11 cellular contexts compared by ENCODE assay signal in the genomic region with DNA sequence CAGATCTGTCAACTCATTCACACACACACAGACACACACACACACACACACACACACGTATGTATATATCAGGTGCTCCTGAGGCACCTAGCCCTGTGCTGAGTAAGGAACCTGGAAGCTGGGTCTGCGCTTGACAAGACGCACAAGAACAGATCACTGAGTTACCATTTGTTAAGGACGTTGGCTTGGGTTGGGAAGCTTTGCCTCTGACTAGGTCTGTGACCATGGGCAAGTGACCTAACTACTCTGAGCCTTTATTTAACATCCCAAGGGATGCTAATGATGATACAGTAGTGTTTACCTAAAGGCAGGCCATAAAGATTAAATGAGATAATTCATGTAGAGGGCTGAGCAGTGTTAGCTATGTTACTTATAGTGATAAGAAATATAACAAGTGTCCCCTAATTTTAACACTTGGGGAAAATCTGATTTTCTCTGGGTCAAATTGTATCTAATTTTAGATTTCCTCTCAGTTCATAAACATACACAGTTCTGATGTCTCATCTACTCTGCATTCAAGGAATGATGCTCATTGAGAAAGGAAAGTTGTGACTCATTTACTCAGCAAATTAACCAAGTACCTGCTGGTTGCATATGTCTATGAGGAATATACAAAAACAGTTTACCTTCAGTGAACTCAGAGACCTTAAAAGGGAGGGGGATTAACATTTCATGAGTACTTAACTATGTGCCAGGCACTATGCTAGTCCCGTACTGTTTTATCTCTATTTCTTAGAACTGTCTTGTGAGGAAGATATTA. TPM values are rescaled to one million over a fixed set of nuclear protein-coding genes. Genes with fewer than 3 reads are reported as not detected.
DNase-seq lines count a peak whose midpoint lies in the region; ATAC-seq, FAIRE-seq and TF ChIP-seq lines count a peak whose summit lies in the region.
"Had no signal": no experiment of that assay in that cellular context is flagged by ENCODE, and none has a peak within 500 bp of the region (broad histone marks: within the 10 kb centered on the region; RNA-seq: fewer than 3 reads in every experiment).

No MANE protein-coding gene starts in this region.

- H3K27ac Mint-ChIP-seq in CD8-positive, alpha-beta T cell = no peak overlapping the region
- H3K27ac Mint-ChIP-seq in progenitor cell of endocrine pancreas = no peak overlapping the region

- H3K27me3 ChIP-seq in endothelial cell of umbilical vein (ENCODE audit: control insufficient read depth in 2 of 2, insufficient read depth in 2 of 2, low read length in 2 of 2) (no peaks in the 10 kb centered on the region), psoas muscle (ENCODE audit: insufficient read depth in 3 of 3, low read length in 2 of 3) (no peaks in the 10 kb centered on the region)
- no peaks in the 10 kb centered on the region for H3K27me3 ChIP-seq in CD8-positive, alpha-beta T cell (ENCODE audit: insufficient read depth, low read length)

- H4K20me1 ChIP-seq in endothelial cell of umbilical vein (replicated peaks; ENCODE audit: control insufficient read depth, extremely low read depth, insufficient read depth, low read length) = no peaks in the 10 kb centered on the region

- POLR2A ChIA-PET in endothelial cell of umbilical vein (lab: Charles Lee) = no interaction called here
- POLR2A ChIA-PET in CD8-positive, alpha-beta T cell (lab: Charles Lee) = interaction anchor here (0.5 to 1.1 kb wide), 2 partner anchors 14 to 38 kb away, joined by 3 to 4 read pairs; a partner anchor contains a TSS

- H3K36me3 Mint-ChIP-seq in CD8-positive, alpha-beta T cell = peaks cover 42% of the 10 kb centered on the region
- H3K36me3 Mint-ChIP-seq in progenitor cell of endocrine pancreas (ENCODE audit: insufficient read depth) = peaks cover 2% of the 10 kb centered on the region

- H3K4me3 ChIP-seq in endothelial cell of umbilical vein (replicated peaks in 1 of 3; ENCODE audit: insufficient read depth in 1 of 3, low read depth in 1 of 3, low read length in 3 of 3) (no peak overlapping the region), psoas muscle (no peak overlapping the region)
- no peak overlapping the region for H3K4me3 ChIP-seq in CD8-positive, alpha-beta T cell (ENCODE audit: low read depth, low read length)

- H3K9me3 ChIP-seq in endothelial cell of umbilical vein (replicated peaks; ENCODE audit: control insufficient read depth, insufficient read depth, low read length) = no peaks in the 10 kb centered on the region
- H3K9me3 ChIP-seq in psoas muscle = no peaks in the 10 kb centered on the region
- H3K9me3 ChIP-seq in CD8-positive, alpha-beta T cell (ENCODE audit: low read length) = no peaks in the 10 kb centered on the region

- peaks cover 22% of the 10 kb centered on the region for H3K4me1 Mint-ChIP-seq in CD8-positive, alpha-beta T cell (ENCODE audit: low read depth)
- H3K4me1 Mint-ChIP-seq in progenitor cell of endocrine pancreas (ENCODE audit: low read depth) = no peaks in the 10 kb centered on the region

- DNase-seq in ELR (ENCODE audit: low read depth) = peak; percentile 95
- DNase-seq in RCC 7860 (ENCODE audit: low spot score) = peak; percentile 56
- peak; percentile 68 for DNase-seq in endothelial cell of umbilical vein (ENCODE audit: low read depth, low spot score)
- DNase-seq in psoas muscle = no peak
- no peak for DNase-seq in CD8-positive, alpha-beta T cell
- no peak for DNase-seq in progenitor cell of endocrine pancreas (ENCODE audit: low spot score, unreplicated experiment)
- DNase-seq in NCI-H345 (lab: John Stamatoyannopoulos, UW) = no peak
- DNase-seq: NCI-H187 treated with DMSO at 0.1 percent for 48 hours, WERI-Rb-1 had no signal

- no TSS peak for BruUV-seq in endothelial cell of umbilical vein (replicated peaks; lab: Mats Ljungman, UMichigan)

- H3K27me3 Mint-ChIP-seq in CD8-positive, alpha-beta T cell (ENCODE audit: low read depth) = no peaks in the 10 kb centered on the region
- no peaks in the 10 kb centered on the region for H3K27me3 Mint-ChIP-seq in progenitor cell of endocrine pancreas

- H3K4me3 Mint-ChIP-seq in CD8-positive, alpha-beta T cell = no peak overlapping the region
- H3K4me3 Mint-ChIP-seq in progenitor cell of endocrine pancreas (ENCODE audit: low read depth) = no peak overlapping the region

- H3K79me2 ChIP-seq in endothelial cell of umbilical vein (ENCODE audit: control insufficient read depth, insufficient read depth, low read length) = peaks cover 59% of the 10 kb centered on the region

- TF ChIP-seq CTCF in endothelial cell of umbilical vein (IDR thresholded peaks at IDR 0.05; ENCODE audit: extremely low read depth in 1 of 2, insufficient read depth in 1 of 2, low read depth in 1 of 2, low read length in 2 of 2) = no peak
- no peak for TF ChIP-seq CTCF in psoas muscle (IDR thresholded peaks at IDR 0.05)
- TF ChIP-seq CTCF in CD8-positive, alpha-beta T cell (IDR thresholded peaks at IDR 0.05) = no peak
- TF ChIP-seq CTCF in progenitor cell of endocrine pancreas (IDR thresholded peaks at IDR 0.05; ENCODE audit: unreplicated experiment) = no peak

- H3K4me2 ChIP-seq in endothelial cell of umbilical vein (ENCODE audit: insufficient read depth, low read length) = peak overlapping the region; percentile 75

- peak overlapping the region; percentile 54 for H3K9ac ChIP-seq in endothelial cell of umbilical vein (replicated peaks; ENCODE audit: extremely low read depth, insufficient read depth, low read length)

- intact Hi-C loops in endothelial cell of umbilical vein (cut with micrococcal nuclease) = loop anchor here (1.0 kb wide), 1 partner anchor 38 kb away; no protein-coding TSS in a partner anchor
- intact Hi-C loops in psoas muscle (cut with DNase I) = no loop called here
- intact Hi-C loops in CD8-positive, alpha-beta T cell (cut with DNase I, micrococcal nuclease) = no loop called here

- TF ChIP-seq POLR2A in endothelial cell of umbilical vein (IDR thresholded peaks at IDR 0.05; ENCODE audit: low read depth, low read length) = no peak

- ATAC-seq in psoas muscle = peak; percentile 69 to 82 (median 78)
- ATAC-seq in CD8-positive, alpha-beta T cell = no peak
- no peak for ATAC-seq in HG03175 (IDR thresholded peaks at IDR 0.05; ENCODE audit: unreplicated experiment)

- CTCF ChIA-PET in endothelial cell of umbilical vein (lab: Charles Lee) = interaction anchor here (0.8 to 1.4 kb wide), 5 partner anchors 8 to 99 kb away, joined by 3 to 6 read pairs (median 4); a partner anchor contains a TSS
- CTCF ChIA-PET in CD8-positive, alpha-beta T cell (lab: Charles Lee) = no interaction called here

- no peak overlapping the region for H2AFZ ChIP-seq in endothelial cell of umbilical vein (ENCODE audit: low read depth, low read length)

- H3K4me1 ChIP-seq in endothelial cell of umbilical vein (ENCODE audit: control insufficient read depth, extremely low read depth, insufficient read depth, low read length) (peaks cover 22% of the 10 kb centered on the region), psoas muscle (peaks cover 78% of the 10 kb centered on the region)
- H3K4me1 ChIP-seq in CD8-positive, alpha-beta T cell (ENCODE audit: insufficient read depth, low read length) = no peaks in the 10 kb centered on the region

- H3K27ac ChIP-seq in endothelial cell of umbilical vein (ENCODE audit: insufficient read depth, low read depth, low read length) = peak overlapping the region; percentile 78
- H3K27ac ChIP-seq in psoas muscle = peak overlapping the region; percentile 86
- H3K27ac ChIP-seq in CD8-positive, alpha-beta T cell (ENCODE audit: low read depth, low read length) = no peak overlapping the region
- H3K27ac ChIP-seq: WERI-Rb-1 had no signal

- FAIRE-seq in RCC 7860 (lab: Jason Lieb, UNC) (peak; percentile 11), endothelial cell of umbilical vein (lab: Jason Lieb, UNC) (peak; percentile 91)

- 30 to 70% (median 54%) methylated on average over 5 of the region's 5 CpGs for WGBS in psoas muscle, 3 donors

- peaks cover 0 to 6% of the 10 kb centered on the region in 2 experiments for H3K36me3 ChIP-seq in endothelial cell of umbilical vein (ENCODE audit: control insufficient read depth in 2 of 2, extremely low read depth in 1 of 2, insufficient read depth in 2 of 2, low read length in 2 of 2)
- H3K36me3 ChIP-seq in psoas muscle (ENCODE audit: insufficient read depth in 1 of 2, low read depth in 1 of 2) = peaks cover 0 to 2% of the 10 kb centered on the region in 2 donors
- no peaks in the 10 kb centered on the region for H3K36me3 ChIP-seq in CD8-positive, alpha-beta T cell (ENCODE audit: insufficient read depth, low read length)

- H3K9me1 ChIP-seq in endothelial cell of umbilical vein (replicated peaks; ENCODE audit: control insufficient read depth, extremely low read depth, insufficient read depth, low read length) = no peaks in the 10 kb centered on the region

- no peaks in the 10 kb centered on the region for H3K9me3 Mint-ChIP-seq in CD8-positive, alpha-beta T cell
- no peaks in the 10 kb centered on the region for H3K9me3 Mint-ChIP-seq in progenitor cell of endocrine pancreas (ENCODE audit: low read depth)

- dilution Hi-C loops in endothelial cell of umbilical vein (cut with MboI; ENCODE audit: extremely low pct_ligation_motif_present, low sequenced_read_pairs) = no loop called here

RNA-seq across cellular contexts. Expression of a gene that starts 13.6 kb away (rescaled TPM):
- 28.5 and 29.7 TPM in 2 replicates for total RNA-seq in endothelial cell of umbilical vein
- polyA plus RNA-seq in endothelial cell of umbilical vein = 30.5 and 35.4 TPM in 2 replicates
- polyA plus RNA-seq in endothelial cell of umbilical vein (2011; cell fraction: cytosol; rRNA removed) = 25.3 and 30.1 TPM in 2 replicates
- polyA plus RNA-seq in endothelial cell of umbilical vein (2011; cell fraction: nucleus; rRNA removed) = 33.8 and 35.9 TPM in 2 replicates
- 20.5 and 24.0 TPM in 2 replicates for polyA plus RNA-seq in endothelial cell of umbilical vein (2012)
- 47.5 and 49.4 TPM in 2 replicates for polyA minus RNA-seq in endothelial cell of umbilical vein
- polyA minus RNA-seq in endothelial cell of umbilical vein (2011; cell fraction: cytosol; rRNA and poly(A)+ RNA removed) = 5.9 TPM
- polyA minus RNA-seq in endothelial cell of umbilical vein (2011; cell fraction: nucleus; rRNA and poly(A)+ RNA removed) = 13.4 and 16.1 TPM in 2 replicates
- total RNA-seq in psoas muscle = 10 to 100 TPM; 18.7 to 38.7 (median 25.8) TPM
- polyA plus RNA-seq in psoas muscle = 10 to 100 TPM; 16.9 to 26.7 (median 19.4) TPM
- 1 to 10 TPM; 6.1 to 8.1 TPM for total RNA-seq in CD8-positive, alpha-beta T cell
- total RNA-seq in progenitor cell of endocrine pancreas = 27.3 and 27.4 TPM in 2 replicates

RNA-seq across cellular contexts. Expression of a gene that starts 33.3 kb away (rescaled TPM):
- total RNA-seq in endothelial cell of umbilical vein (0.75 and 1.0 TPM in 2 replicates), psoas muscle (not detected), progenitor cell of endocrine pancreas (2.6 and 4.6 TPM in 2 replicates)
- polyA plus RNA-seq in endothelial cell of umbilical vein (0.84 and 0.91 TPM in 2 replicates), psoas muscle (not detected)
- 0.50 and 0.55 TPM in 2 replicates for polyA plus RNA-seq in endothelial cell of umbilical vein (2011; cell fraction: cytosol; rRNA removed)
- 0.43 and 0.49 TPM in 2 replicates for polyA plus RNA-seq in endothelial cell of umbilical vein (2011; cell fraction: nucleus; rRNA removed)
- polyA plus RNA-seq in endothelial cell of umbilical vein (2012) = 0.16 and 0.25 TPM in 2 replicates
- polyA minus RNA-seq in endothelial cell of umbilical vein = 0.41 and 0.76 TPM in 2 replicates
- polyA minus RNA-seq in endothelial cell of umbilical vein (2011; cell fraction: cytosol; rRNA and poly(A)+ RNA removed) = not detected
- 0.14 and 0.29 TPM in 2 replicates for polyA minus RNA-seq in endothelial cell of umbilical vein (2011; cell fraction: nucleus; rRNA and poly(A)+ RNA removed)
- not detected for total RNA-seq in CD8-positive, alpha-beta T cell
- total RNA-seq: urinary bladder had no signal
- polyA plus RNA-seq: urinary bladder had no signal

RNA-seq across cellular contexts. Expression of a gene that starts 38.5 kb away (rescaled TPM):
- 71.7 and 76.7 TPM in 2 replicates for total RNA-seq in endothelial cell of umbilical vein
- 19.4 and 23.2 TPM in 2 replicates for polyA plus RNA-seq in endothelial cell of umbilical vein
- 18.1 and 19.6 TPM in 2 replicates for polyA plus RNA-seq in endothelial cell of umbilical vein (2011; cell fraction: cytosol; rRNA removed)
- 86.3 and 93.0 TPM in 2 replicates for polyA plus RNA-seq in endothelial cell of umbilical vein (2011; cell fraction: nucleus; rRNA removed)
- polyA plus RNA-seq in endothelial cell of umbilical vein (2012) = 29.6 and 37.8 TPM in 2 replicates
- polyA minus RNA-seq in endothelial cell of umbilical vein = 46.1 and 47.6 TPM in 2 replicates
- 1.6 TPM for polyA minus RNA-seq in endothelial cell of umbilical vein (2011; cell fraction: cytosol; rRNA and poly(A)+ RNA removed)
- 47.3 and 65.9 TPM in 2 replicates for polyA minus RNA-seq in endothelial cell of umbilical vein (2011; cell fraction: nucleus; rRNA and poly(A)+ RNA removed)
- total RNA-seq in psoas muscle = 10 to 100 TPM; 12.5 to 73.5 (median 41.1) TPM
- polyA plus RNA-seq in psoas muscle = 1 to 10 TPM; 4.0 to 4.8 (median 4.5) TPM
- total RNA-seq in CD8-positive, alpha-beta T cell = 1 to 10 TPM; 8.4 to 9.1 TPM
- total RNA-seq in progenitor cell of endocrine pancreas = 41.9 and 44.7 TPM in 2 replicates

RNA-seq across cellular contexts. Expression of a gene that starts 50.8 kb away (rescaled TPM):
- total RNA-seq in endothelial cell of umbilical vein (0.49 and 0.65 TPM in 2 replicates), psoas muscle (1 to 10 TPM; 1.3 to 4.4 (median 2.5) TPM), progenitor cell of endocrine pancreas (14.8 and 17.9 TPM in 2 replicates)
- polyA plus RNA-seq in endothelial cell of umbilical vein (0.43 and 0.59 TPM in 2 replicates), psoas muscle (under 1 TPM; 0.14 to 0.65 (median 0.36) TPM)
- polyA plus RNA-seq in endothelial cell of umbilical vein (2011; cell fraction: cytosol; rRNA removed) = 0.25 and 0.45 TPM in 2 replicates
- 2.2 and 2.4 TPM in 2 replicates for polyA plus RNA-seq in endothelial cell of umbilical vein (2011; cell fraction: nucleus; rRNA removed)
- 0.32 and 0.44 TPM in 2 replicates for polyA plus RNA-seq in endothelial cell of umbilical vein (2012)
- 0.39 and 1.0 TPM in 2 replicates for polyA minus RNA-seq in endothelial cell of umbilical vein
- polyA minus RNA-seq in endothelial cell of umbilical vein (2011; cell fraction: cytosol; rRNA and poly(A)+ RNA removed) = 5.3 TPM
- 0.53 and 0.58 TPM in 2 replicates for polyA minus RNA-seq in endothelial cell of umbilical vein (2011; cell fraction: nucleus; rRNA and poly(A)+ RNA removed)
- under 1 TPM; 0.11 to 0.14 TPM for total RNA-seq in CD8-positive, alpha-beta T cell

Comparison
In these comparisons a context has a peak if more than half of its experiments do, and no peak if none do; other contexts are left out.
1. DNase-seq: peak in ELR (single experiment), RCC 7860 (single experiment) and endothelial cell of umbilical vein (single experiment); none in psoas muscle (0 of 2), CD8-positive, alpha-beta T cell (0 of 7), progenitor cell of endocrine pancreas (single experiment) and NCI-H345 (single experiment).
2. ATAC-seq: peak in psoas muscle (4 of 4); none in CD8-positive, alpha-beta T cell (single experiment) and HG03175 (single experiment).